Comparison of ENCODE assay signal across 9 cellular contexts in the genomic region with DNA sequence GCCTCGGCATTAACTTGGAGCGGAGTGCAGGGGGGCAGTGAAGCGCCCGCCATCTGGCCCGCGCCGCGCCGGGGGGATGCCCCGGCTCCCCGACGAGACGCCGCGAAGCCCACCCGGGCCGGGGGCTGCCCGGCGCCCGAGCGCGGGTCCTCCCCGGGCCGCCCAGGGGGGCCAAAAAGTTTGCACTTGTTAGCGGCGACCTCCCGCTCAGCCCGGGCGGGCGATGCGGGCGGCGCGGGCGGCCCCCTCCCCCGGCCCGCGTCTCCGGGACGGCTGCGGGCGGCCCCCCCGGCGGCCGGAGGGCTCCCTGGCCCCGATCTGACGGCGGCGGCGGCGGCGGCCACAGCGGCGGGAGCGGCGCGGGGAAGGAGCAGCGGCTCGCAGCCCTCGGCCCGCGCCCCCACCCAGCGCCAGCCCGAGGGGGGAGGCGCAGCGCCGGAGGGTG. TPM values are rescaled to one million over a fixed set of nuclear protein-coding genes. Genes with fewer than 3 reads are reported as not detected.
DNase-seq lines count a peak whose midpoint lies in the region; ATAC-seq and TF ChIP-seq lines count a peak whose summit lies in the region.
"Had no signal": no experiment of that assay in that cellular context is flagged by ENCODE, and none has a peak within 500 bp of the region (broad histone marks: within the 10 kb centered on the region; RNA-seq: fewer than 3 reads in every experiment).

Gene NTNG2 (plus strand): TSS at position 316 of the 445 bp plus-strand sequence. CDS start 4,774 bp downstream, outside the sequence.

- H3K4me1 ChIP-seq in ES-I3 (ENCODE audit: insufficient read depth, low read length) (no peaks in the 10 kb centered on the region; the same call in 1 of the 2 replicates), rectal smooth muscle tissue (ENCODE audit: control insufficient read depth, insufficient read depth, low read length) (no peaks in the 10 kb centered on the region)

- peaks cover 2% of the 10 kb centered on the region for H3K36me3 Mint-ChIP-seq in T-helper 1 cell treated with Interleukin-12 subunit alpha and Interleukin-12 subunit beta and Interleukin-4 antibody, amounts not matched to agents 30 μg/mL and 1 μg/mL, for 36 hours (ENCODE audit: low read depth)

- peak within 1 kb of the TSS; percentile 61; the same call in 1 of the 2 replicates for H3K9ac ChIP-seq in ES-I3 (ENCODE audit: low read depth, low read length)
- no peak within 1 kb of the TSS for H3K9ac ChIP-seq in rectal smooth muscle tissue (ENCODE audit: low read length)

- H3K27ac ChIP-seq in rectal smooth muscle tissue (ENCODE audit: low read depth, low read length): no peak within 1 kb of the TSS
- H3K27ac ChIP-seq: RWPE1 had no signal

- no peak for TF ChIP-seq CTCF in fibroblast of villous mesenchyme (IDR thresholded peaks at IDR 0.05; ENCODE audit: insufficient read depth, low read depth, low read length)

- H3K27me3 Mint-ChIP-seq in T-helper 1 cell treated with Interleukin-12 subunit alpha and Interleukin-12 subunit beta and Interleukin-4 antibody, amounts not matched to agents 30 μg/mL and 1 μg/mL, for 36 hours (ENCODE audit: low read depth): peaks cover 62% of the 10 kb centered on the region

- DNase-seq in fibroblast of villous mesenchyme (ENCODE audit: low read depth): no peak
- no peak for DNase-seq in NCI-H187 (lab: John Stamatoyannopoulos, UW)
- DNase-seq in HCEC 1CT: no peak
- DNase-seq in germinal center (ENCODE audit: low spot score): no peak

- peak within 1 kb of the TSS; percentile 98 for H3K4me3 Mint-ChIP-seq in T-helper 1 cell treated with Interleukin-12 subunit alpha and Interleukin-12 subunit beta and Interleukin-4 antibody, amounts not matched to agents 30 μg/mL and 1 μg/mL, for 36 hours

- ATAC-seq in HG02852 (IDR thresholded peaks at IDR 0.05; ENCODE audit: unreplicated experiment): no peak

- no peaks in the 10 kb centered on the region for H3K9me3 Mint-ChIP-seq in T-helper 1 cell treated with Interleukin-12 subunit alpha and Interleukin-12 subunit beta and Interleukin-4 antibody, amounts not matched to agents 30 μg/mL and 1 μg/mL, for 36 hours

- H3K4me1 Mint-ChIP-seq in T-helper 1 cell treated with Interleukin-12 subunit alpha and Interleukin-12 subunit beta and Interleukin-4 antibody, amounts not matched to agents 30 μg/mL and 1 μg/mL, for 36 hours (ENCODE audit: low read depth): peaks cover 12% of the 10 kb centered on the region

- peak within 1 kb of the TSS; percentile 96 for H3K27ac Mint-ChIP-seq in T-helper 1 cell treated with Interleukin-12 subunit alpha and Interleukin-12 subunit beta and Interleukin-4 antibody, amounts not matched to agents 30 μg/mL and 1 μg/mL, for 36 hours

- no peaks in the 10 kb centered on the region for H3K36me3 ChIP-seq in ES-I3 (ENCODE audit: insufficient read depth, low read length)
- H3K36me3 ChIP-seq in rectal smooth muscle tissue (ENCODE audit: control insufficient read depth, insufficient read depth, low read length): no peaks in the 10 kb centered on the region

- H3K27me3 ChIP-seq in rectal smooth muscle tissue (ENCODE audit: control insufficient read depth, insufficient read depth, low read length): peaks cover 16% of the 10 kb centered on the region

- peak within 1 kb of the TSS; percentile 68 for H3K4me3 ChIP-seq in fibroblast of villous mesenchyme (ENCODE audit: low read depth, low read length)
- H3K4me3 ChIP-seq in rectal smooth muscle tissue (ENCODE audit: low read length): peak within 1 kb of the TSS; percentile 62

- no peaks in the 10 kb centered on the region for H3K9me3 ChIP-seq in ES-I3 (ENCODE audit: control insufficient read depth, insufficient read depth, low read length)

RNA-seq across cellular contexts. Expression of gene NTNG2, which starts in this region (rescaled TPM):
- 0.86 and 1.9 TPM in 2 replicates for total RNA-seq in fibroblast of villous mesenchyme
